1 cellular context compared by ENCODE assay signal in the genomic region with DNA sequence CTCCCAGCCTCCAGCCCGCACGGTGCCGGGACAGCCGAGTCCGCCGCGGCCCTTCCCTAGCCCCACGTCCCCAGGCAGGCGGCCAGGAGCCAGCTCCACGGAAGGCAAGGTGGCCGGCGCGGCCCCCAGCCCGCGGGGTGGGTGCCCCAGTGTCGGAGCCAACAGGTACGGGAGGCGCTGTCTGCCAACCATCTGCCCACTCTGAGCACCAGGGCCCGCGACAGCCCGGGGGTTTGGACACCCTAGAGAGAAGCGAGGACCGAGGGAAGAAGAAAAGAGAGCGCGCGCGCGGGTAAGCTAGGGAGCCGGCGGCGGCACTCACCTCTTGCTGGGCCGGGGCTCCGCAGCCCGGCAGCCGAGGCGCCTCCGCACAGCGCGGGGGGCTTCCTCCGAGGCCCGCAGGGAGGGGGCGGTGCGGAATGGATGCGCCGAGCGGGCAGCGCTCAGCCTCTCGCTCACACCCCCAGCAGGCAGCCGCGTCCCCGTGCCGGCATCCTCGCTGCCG.
A peak's percentile ranks its signal among the peaks of the same experiment; 100 is the strongest.
TF ChIP-seq lines count a peak whose summit lies in the region.

No MANE protein-coding gene starts in this region.

TF ChIP-seq in H1, 55 proteins besides CTCF, POLR2A, EP300 and RAD21:
- peak; percentile 18 for TF ChIP-seq PHF8 (conservative IDR thresholded peaks at IDR 0.05; ENCODE audit: low read depth, low read length)
- TF ChIP-seq SUZ12 (IDR thresholded peaks at IDR 0.05; ENCODE audit: low read length) = peak; percentile 44; the same call in 1 of the 2 replicates
- TF ChIP-seq EGR1 (IDR thresholded peaks at IDR 0.05; ENCODE audit: borderline replicate concordance, low read depth, low read length) = peak; percentile 43; the same call in 1 of the 2 replicates
- no peak for TF ChIP-seq CREB1 (IDR thresholded peaks at IDR 0.05)
- peak; percentile 17; the same call in 1 of the 2 replicates for TF ChIP-seq TAF1 (IDR thresholded peaks at IDR 0.05; ENCODE audit: low read depth, low read length)
- TF ChIP-seq TEAD4 (IDR thresholded peaks at IDR 0.05; ENCODE audit: low read depth, low read length) = no peak
- TF ChIP-seq KDM5A (IDR thresholded peaks at IDR 0.05; ENCODE audit: low read length) = no peak
- TF ChIP-seq KDM4A (IDR thresholded peaks at IDR 0.05; ENCODE audit: low read depth, low read length, severe bottlenecking) = peak; percentile 77
TF ChIP-seq in H1: peak in this region for 5.
